Comparison of ENCODE assay signal across 13 cellular contexts in the genomic region with DNA sequence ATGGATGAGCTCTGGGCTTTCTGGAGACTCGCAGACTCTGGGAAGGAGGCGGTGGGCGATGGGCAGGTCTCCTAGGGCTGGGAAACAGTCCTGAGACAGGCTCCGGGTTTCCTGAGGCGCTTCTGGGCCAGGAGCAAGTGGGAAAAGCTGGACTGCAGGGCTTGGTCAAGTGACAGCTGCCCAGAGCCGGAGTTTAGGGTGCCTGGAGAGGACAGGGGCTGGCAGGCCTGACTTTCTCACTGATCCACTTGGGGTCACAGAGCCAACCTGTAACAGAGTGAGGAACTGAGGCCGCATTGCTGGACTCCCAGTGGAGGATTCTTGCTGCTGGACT.
A peak's percentile ranks its signal among the peaks of the same experiment; 100 is the strongest.
DNase-seq lines count a peak whose midpoint lies in the region; ATAC-seq and TF ChIP-seq lines count a peak whose summit lies in the region.
"Had no signal": no experiment of that assay in that cellular context is flagged by ENCODE, and none has a peak within 500 bp of the region (broad histone marks: within the 10 kb centered on the region; RNA-seq: fewer than 3 reads in every experiment).

No MANE protein-coding gene starts in this region.

- H3K23ac ChIP-seq in neuronal stem cell (ENCODE audit: low read depth, low read length, poor library complexity): no peak overlapping the region

- H3K9me2 ChIP-seq in GM23338 (ENCODE audit: insufficient read depth) (no peaks in the 10 kb centered on the region), PC-3 (replicated peaks; ENCODE audit: low read length) (no peaks in the 10 kb centered on the region)

- no peak overlapping the region for H3K27ac ChIP-seq in GM23338 (ENCODE audit: low read depth)
- peak overlapping the region in 8 of 10 donors; percentile 40 to 81 (median 70) for H3K27ac ChIP-seq in heart right ventricle
- no peak overlapping the region for H3K27ac ChIP-seq in neuronal stem cell (replicated peaks; ENCODE audit: low read length)
- no peak overlapping the region for H3K27ac ChIP-seq in PC-3 (ENCODE audit: low read length)
- H3K27ac ChIP-seq: KMS-11 had no signal

- no peaks in the 10 kb centered on the region for H4K20me1 ChIP-seq in GM23338 (replicated peaks; ENCODE audit: insufficient read depth)
- H4K20me1 ChIP-seq in PC-3 (ENCODE audit: low read length): no peaks in the 10 kb centered on the region

- CTCF ChIA-PET in PC-3 (lab: Charles Lee): no interaction called here

- H3K79me2 ChIP-seq in GM23338 (replicated peaks; ENCODE audit: insufficient read depth) (no peaks in the 10 kb centered on the region), PC-3 (ENCODE audit: low read length) (no peaks in the 10 kb centered on the region)

- H3K4ac ChIP-seq in neuronal stem cell (ENCODE audit: low read length): no peak overlapping the region

- no peak for DNase-seq in GM23338 (ENCODE audit: low spot score)
- DNase-seq in activated naive CD8-positive, alpha-beta T cell treated with anti-CD3 and anti-CD28 coated beads for 36 hours: no peak
- DNase-seq in heart right ventricle: no peak
- DNase-seq in neuronal stem cell (ENCODE audit: low spot score): no peak
- no peak for DNase-seq in SIG-M5 treated with dmso at 0.1 percent for 504 hours (lab: John Stamatoyannopoulos, UW; ENCODE audit: unreplicated experiment)
- DNase-seq in PC-3: no peak
- DNase-seq in GM20000 (ENCODE audit: low spot score): no peak
- DNase-seq: amniotic stem cell, NCI-H1048, NCI-H2081, sigmoid colon had no signal

- intact Hi-C loops in heart right ventricle (cut with DNase I) (no loop called here), PC-3 (cut with micrococcal nuclease) (no loop called here)

- H3F3A ChIP-seq in GM23338 (replicated peaks; ENCODE audit: low read depth): no peaks in the 10 kb centered on the region
- no peaks in the 10 kb centered on the region for H3F3A ChIP-seq in PC-3 (ENCODE audit: low read length, unreplicated experiment)

- H3K4me1 ChIP-seq in GM23338 (ENCODE audit: insufficient read depth): peaks cover 11% of the 10 kb centered on the region; the same call in 1 of the 2 replicates
- peaks cover 0 to 22% (median 9%) of the 10 kb centered on the region in 9 donors for H3K4me1 ChIP-seq in heart right ventricle
- H3K4me1 ChIP-seq in neuronal stem cell (ENCODE audit: control insufficient read depth in 2 of 2, insufficient read depth in 1 of 2, low read depth in 1 of 2, low read length in 2 of 2): peaks cover 28 to 46% of the 10 kb centered on the region in 2 donors
- no peaks in the 10 kb centered on the region for H3K4me1 ChIP-seq in PC-3 (ENCODE audit: insufficient read depth, low read length)

- H3K27me3 Mint-ChIP-seq in GM23338 (ENCODE audit: insufficient read depth, low read depth, poor library complexity): peaks cover 4% of the 10 kb centered on the region
- no peaks in the 10 kb centered on the region for H3K27me3 Mint-ChIP-seq in activated naive CD8-positive, alpha-beta T cell treated with anti-CD3 and anti-CD28 coated beads for 36 hours

- H3K27me3 ChIP-seq in GM23338 (ENCODE audit: insufficient read depth): no peaks in the 10 kb centered on the region
- no peaks in the 10 kb centered on the region for H3K27me3 ChIP-seq in heart right ventricle
- peaks cover 0 to 2% (median 0%) of the 10 kb centered on the region in 3 experiments for H3K27me3 ChIP-seq in neuronal stem cell (ENCODE audit: control insufficient read depth in 3 of 3, insufficient read depth in 3 of 3, low read depth in 1 of 3, low read length in 3 of 3)
- H3K27me3 ChIP-seq in PC-3 (ENCODE audit: low read length): no peaks in the 10 kb centered on the region
- H3K27me3 ChIP-seq: sigmoid colon had no signal

- H3K9ac ChIP-seq in neuronal stem cell (ENCODE audit: low read depth, low read length, poor library complexity) (no peak overlapping the region), PC-3 (ENCODE audit: low read length) (no peak overlapping the region)
- H3K9ac ChIP-seq: KMS-11 had no signal

- H3K4me3 Mint-ChIP-seq in GM23338: no peak overlapping the region
- no peak overlapping the region for H3K4me3 Mint-ChIP-seq in activated naive CD8-positive, alpha-beta T cell treated with anti-CD3 and anti-CD28 coated beads for 36 hours
- H3K4me3 Mint-ChIP-seq: WTC11 had no signal

- H3K4me3 ChIP-seq in GM23338: no peak overlapping the region
- no peak overlapping the region for H3K4me3 ChIP-seq in heart right ventricle
- H3K4me3 ChIP-seq in neuronal stem cell (ENCODE audit: low read length in 2 of 2): no peak overlapping the region
- no peak overlapping the region for H3K4me3 ChIP-seq in PC-3 (ENCODE audit: low read length)
- H3K4me3 ChIP-seq: sigmoid colon had no signal

- H2BK15ac ChIP-seq in neuronal stem cell (ENCODE audit: low read length): no peak overlapping the region

- no peak overlapping the region for H2AK5ac ChIP-seq in neuronal stem cell (ENCODE audit: low read depth, low read length)

- H2AFZ ChIP-seq in GM23338 (no peak overlapping the region), neuronal stem cell (ENCODE audit: low read length) (no peak overlapping the region), PC-3 (ENCODE audit: low read length) (no peak overlapping the region)

- H3K36me3 ChIP-seq in GM23338 (ENCODE audit: insufficient read depth) (no peaks in the 10 kb centered on the region), heart right ventricle (no peaks in the 10 kb centered on the region), neuronal stem cell (replicated peaks in 1 of 2; ENCODE audit: control insufficient read depth in 2 of 2, insufficient read depth in 2 of 2, low read length in 2 of 2) (peaks cover 2 to 22% of the 10 kb centered on the region in 2 donors), PC-3 (ENCODE audit: low read depth, low read length) (no peaks in the 10 kb centered on the region; the same call in 1 of the 2 replicates)
- H3K36me3 ChIP-seq: sigmoid colon had no signal

- no peaks in the 10 kb centered on the region for H3K79me1 ChIP-seq in neuronal stem cell (ENCODE audit: low read depth, low read length)

- peak overlapping the region; percentile 53 for H3K18ac ChIP-seq in neuronal stem cell (ENCODE audit: low read length)

- no peaks in the 10 kb centered on the region for H3K9me3 Mint-ChIP-seq in GM23338
- H3K9me3 Mint-ChIP-seq in activated naive CD8-positive, alpha-beta T cell treated with anti-CD3 and anti-CD28 coated beads for 36 hours: no peaks in the 10 kb centered on the region

- H4K8ac ChIP-seq in neuronal stem cell (ENCODE audit: low read depth, low read length): no peak overlapping the region

- H2BK5ac ChIP-seq in neuronal stem cell (ENCODE audit: low read length): no peak overlapping the region

- peaks cover 35% of the 10 kb centered on the region for H3K4me1 Mint-ChIP-seq in GM23338
- H3K4me1 Mint-ChIP-seq in activated naive CD8-positive, alpha-beta T cell treated with anti-CD3 and anti-CD28 coated beads for 36 hours: peaks cover 59% of the 10 kb centered on the region

- BruUV-seq in PC-3 (replicated peaks; lab: Mats Ljungman, UMichigan): no TSS peak

- POLR2A ChIA-PET in PC-3 (lab: Charles Lee; ENCODE audit: unreplicated experiment): no interaction called here

- H3K9me3 ChIP-seq in heart right ventricle: no peaks in the 10 kb centered on the region
- H3K9me3 ChIP-seq in neuronal stem cell (replicated peaks in 1 of 2; ENCODE audit: control insufficient read depth in 2 of 2, insufficient read depth in 1 of 2, low read depth in 1 of 2, low read length in 2 of 2): peaks cover 0 to 4% of the 10 kb centered on the region in 2 donors
- no peaks in the 10 kb centered on the region for H3K9me3 ChIP-seq in PC-3 (ENCODE audit: low read length)
- H3K9me3 ChIP-seq: sigmoid colon had no signal

- TF ChIP-seq CTCF in GM23338 (conservative IDR thresholded peaks at IDR 0.05; ENCODE audit: low read depth in 2 of 2) (no peak), heart right ventricle (IDR thresholded peaks at IDR 0.05) (no peak), PC-3 (conservative IDR thresholded peaks at IDR 0.05; ENCODE audit: low read depth, low read length) (no peak), GM20000 (IDR thresholded peaks at IDR 0.05; ENCODE audit: extremely low read depth, missing control alignments) (no peak)

- H3K36me3 Mint-ChIP-seq in GM23338 (ENCODE audit: low read depth): peaks cover 4% of the 10 kb centered on the region; the same call in 1 of the 3 replicates
- H3K36me3 Mint-ChIP-seq in activated naive CD8-positive, alpha-beta T cell treated with anti-CD3 and anti-CD28 coated beads for 36 hours: peaks cover 13% of the 10 kb centered on the region
- H3K36me3 Mint-ChIP-seq: WTC11 had no signal

- WGBS in heart right ventricle, 2 donors: 80 to 86% methylated on average over 7 of the region's 7 CpGs
- no CpG with 5 or more reads among the region's 7 CpGs for WGBS in neuronal stem cell (ENCODE audit: extremely low coverage in 2 of 2, insufficient read length in 2 of 2, insufficient replicate concordance in 1 of 2), 2 donors

- ATAC-seq in GM23338 (no peak), heart right ventricle (peak in 1 of 8 donors; percentile 13), PC-3 (no peak)
- ATAC-seq: WTC11 had no signal

- no peak overlapping the region for H3K4me2 ChIP-seq in GM23338
- no peak overlapping the region for H3K4me2 ChIP-seq in neuronal stem cell (ENCODE audit: insufficient read depth, low read length, poor library complexity, severe bottlenecking)
- H3K4me2 ChIP-seq in PC-3 (ENCODE audit: low read length): no peak overlapping the region
- H3K4me2 ChIP-seq: KMS-11 had no signal

- H3K27ac Mint-ChIP-seq in GM23338: 0 out of 2 replicates have a peak overlapping the region, but pooled peaks have one; percentile 57
- peak overlapping the region; percentile 83 for H3K27ac Mint-ChIP-seq in activated naive CD8-positive, alpha-beta T cell treated with anti-CD3 and anti-CD28 coated beads for 36 hours
- H3K27ac Mint-ChIP-seq: WTC11 had no signal

- H4K91ac ChIP-seq in neuronal stem cell (ENCODE audit: low read depth, low read length, poor library complexity): no peak overlapping the region

- H2BK120ac ChIP-seq in neuronal stem cell (ENCODE audit: low read depth, low read length): no peak overlapping the region

- no peak overlapping the region for H2BK12ac ChIP-seq in neuronal stem cell (ENCODE audit: low read length)

- no peak overlapping the region for H3K14ac ChIP-seq in neuronal stem cell (ENCODE audit: low read length)

TF ChIP-seq in GM23338, 12 proteins besides CTCF, POLR2A, EP300 and RAD21 (continues in another document):
- TF ChIP-seq ZNF331 (CRISPR knock-in tag; IDR thresholded peaks at IDR 0.05; ENCODE audit: low read depth) (no peak), JUNB (IDR thresholded peaks at IDR 0.05; ENCODE audit: unreplicated experiment) (no peak), POLR2AphosphoS5 (IDR thresholded peaks at IDR 0.05; ENCODE audit: low read depth) (no peak), EZH2 (IDR thresholded peaks at IDR 0.05; ENCODE audit: low read depth, unreplicated experiment) (no peak)

Comparison
In these comparisons a context has a peak if more than half of its experiments do, and no peak if none do; other contexts are left out.
1. H3K27ac ChIP-seq: peak in heart right ventricle (8 of 10); none in GM23338 (single experiment), neuronal stem cell (single experiment) and PC-3 (single experiment).